17 cellular contexts compared by ENCODE assay signal in genomic region chr7:148888300-148888699, GRCh38. TPM values are rescaled to one million over a fixed set of nuclear protein-coding genes. Genes with fewer than 3 reads are reported as not detected.
DNase-seq lines count a peak whose midpoint lies in the region; ATAC-seq and TF ChIP-seq lines count a peak whose summit lies in the region.
"Had no signal": no experiment of that assay in that cellular context is flagged by ENCODE, and none has a peak within 500 bp of the region (broad histone marks: within the 10 kb centered on the region; RNA-seq: fewer than 3 reads in every experiment).

No MANE protein-coding gene starts in this region.

- no peaks in the 10 kb centered on the region for H3K27me3 Mint-ChIP-seq in activated naive CD8-positive, alpha-beta T cell
- no peaks in the 10 kb centered on the region for H3K27me3 Mint-ChIP-seq in activated naive CD8-positive, alpha-beta T cell treated with anti-CD3 and anti-CD28 coated beads for 36 hours
- H3K27me3 Mint-ChIP-seq in Caco-2 (ENCODE audit: insufficient read depth, unreplicated experiment) = no peaks in the 10 kb centered on the region
- no peaks in the 10 kb centered on the region for H3K27me3 Mint-ChIP-seq in activated naive CD8-positive, alpha-beta T cell treated with anti-CD3 and anti-CD28 coated beads, Interleukin-2, amount 50 U/mL, for 24 hours
- peaks cover 0 to 5% (median 0%) of the 10 kb centered on the region in 5 donors for H3K27me3 Mint-ChIP-seq in naive thymus-derived CD4-positive, alpha-beta T cell
- H3K27me3 Mint-ChIP-seq: CD4-positive, alpha-beta memory T cell had no signal

- no peaks in the 10 kb centered on the region for H3K9me3 Mint-ChIP-seq in activated naive CD8-positive, alpha-beta T cell (ENCODE audit: low read depth)
- peaks cover 3% of the 10 kb centered on the region for H3K9me3 Mint-ChIP-seq in activated naive CD8-positive, alpha-beta T cell treated with anti-CD3 and anti-CD28 coated beads for 36 hours
- no peaks in the 10 kb centered on the region for H3K9me3 Mint-ChIP-seq in Caco-2 (ENCODE audit: unreplicated experiment)
- H3K9me3 Mint-ChIP-seq in activated naive CD8-positive, alpha-beta T cell treated with anti-CD3 and anti-CD28 coated beads, Interleukin-2, amount 50 U/mL, for 24 hours = no peaks in the 10 kb centered on the region
- H3K9me3 Mint-ChIP-seq in naive thymus-derived CD4-positive, alpha-beta T cell = no peaks in the 10 kb centered on the region
- H3K9me3 Mint-ChIP-seq: CD4-positive, alpha-beta memory T cell had no signal

- H3K4me1 ChIP-seq in Caco-2 (peaks cover 6% of the 10 kb centered on the region; the same call in 1 of the 2 replicates), uterus (no peaks in the 10 kb centered on the region)
- peaks cover 0 to 3% of the 10 kb centered on the region in 2 donors for H3K4me1 ChIP-seq in naive thymus-derived CD4-positive, alpha-beta T cell (ENCODE audit: control insufficient read depth in 2 of 2, insufficient read depth in 2 of 2, low read length in 2 of 2)

- no peak overlapping the region for H3K4me3 Mint-ChIP-seq in activated naive CD8-positive, alpha-beta T cell
- H3K4me3 Mint-ChIP-seq in activated naive CD8-positive, alpha-beta T cell treated with anti-CD3 and anti-CD28 coated beads for 36 hours = no peak overlapping the region
- no peak overlapping the region for H3K4me3 Mint-ChIP-seq in Caco-2 (ENCODE audit: unreplicated experiment)
- no peak overlapping the region for H3K4me3 Mint-ChIP-seq in activated naive CD8-positive, alpha-beta T cell treated with anti-CD3 and anti-CD28 coated beads, Interleukin-2, amount 50 U/mL, for 24 hours
- no peak overlapping the region for H3K4me3 Mint-ChIP-seq in naive thymus-derived CD4-positive, alpha-beta T cell
- H3K4me3 Mint-ChIP-seq: CD4-positive, alpha-beta memory T cell had no signal

- H3K27ac ChIP-seq in naive thymus-derived CD4-positive, alpha-beta T cell (ENCODE audit: low read depth, low read length) = no peak overlapping the region
- H3K27ac ChIP-seq in uterus = no peak overlapping the region
- H3K27ac ChIP-seq: GM23248 had no signal

- no peaks in the 10 kb centered on the region for H3K9me3 ChIP-seq in Caco-2
- H3K9me3 ChIP-seq in naive thymus-derived CD4-positive, alpha-beta T cell (ENCODE audit: control insufficient read depth in 2 of 3, low read length in 3 of 3) = no peaks in the 10 kb centered on the region
- no peaks in the 10 kb centered on the region for H3K9me3 ChIP-seq in uterus

- H3K4me3 ChIP-seq in Caco-2 (ENCODE audit: low read depth, low read length) = no peak overlapping the region
- H3K4me3 ChIP-seq in naive thymus-derived CD4-positive, alpha-beta T cell (ENCODE audit: low read length) = no peak overlapping the region
- H3K4me3 ChIP-seq in uterus = no peak overlapping the region
- H3K4me3 ChIP-seq: GM12878, GM23248 had no signal

- CTCF ChIA-PET in Caco-2 (lab: Charles Lee) = no interaction called here
- CTCF ChIA-PET in naive thymus-derived CD4-positive, alpha-beta T cell (lab: Charles Lee) = no interaction called here

- no TSS peak for BruUV-seq in Caco-2 (replicated peaks; lab: Mats Ljungman, UMichigan)

- POLR2A ChIA-PET in Caco-2 (lab: Charles Lee) = no interaction called here
- POLR2A ChIA-PET in naive thymus-derived CD4-positive, alpha-beta T cell (lab: Charles Lee) = interaction anchor here (1.0 to 1.2 kb wide), 2 partner anchors 16 to 35 kb away, joined by 3 to 4 read pairs; no protein-coding TSS in a partner anchor

- no peaks in the 10 kb centered on the region for H3K36me3 Mint-ChIP-seq in activated naive CD8-positive, alpha-beta T cell
- H3K36me3 Mint-ChIP-seq in activated naive CD8-positive, alpha-beta T cell treated with anti-CD3 and anti-CD28 coated beads for 36 hours = peaks cover 18% of the 10 kb centered on the region
- H3K36me3 Mint-ChIP-seq in Caco-2 (ENCODE audit: insufficient read depth, unreplicated experiment) = peaks cover 25% of the 10 kb centered on the region
- H3K36me3 Mint-ChIP-seq in activated naive CD8-positive, alpha-beta T cell treated with anti-CD3 and anti-CD28 coated beads, Interleukin-2, amount 50 U/mL, for 24 hours (ENCODE audit: low read depth) = peaks cover 11% of the 10 kb centered on the region
- peaks cover 0 to 18% (median 0%) of the 10 kb centered on the region in 5 donors for H3K36me3 Mint-ChIP-seq in naive thymus-derived CD4-positive, alpha-beta T cell

- peaks cover 21% of the 10 kb centered on the region for H3K4me1 Mint-ChIP-seq in activated naive CD8-positive, alpha-beta T cell (ENCODE audit: low read depth)
- peaks cover 18% of the 10 kb centered on the region for H3K4me1 Mint-ChIP-seq in activated naive CD8-positive, alpha-beta T cell treated with anti-CD3 and anti-CD28 coated beads for 36 hours
- no peaks in the 10 kb centered on the region for H3K4me1 Mint-ChIP-seq in Caco-2 (ENCODE audit: low read depth, unreplicated experiment)
- H3K4me1 Mint-ChIP-seq in activated naive CD8-positive, alpha-beta T cell treated with anti-CD3 and anti-CD28 coated beads, Interleukin-2, amount 50 U/mL, for 24 hours = peaks cover 25% of the 10 kb centered on the region
- H3K4me1 Mint-ChIP-seq in naive thymus-derived CD4-positive, alpha-beta T cell = peaks cover 0 to 29% (median 25%) of the 10 kb centered on the region in 7 donors

- H3K27ac Mint-ChIP-seq in activated naive CD8-positive, alpha-beta T cell = peak overlapping the region; percentile 55
- H3K27ac Mint-ChIP-seq in activated naive CD8-positive, alpha-beta T cell treated with anti-CD3 and anti-CD28 coated beads for 36 hours = no peak overlapping the region
- peak overlapping the region; percentile 30 for H3K27ac Mint-ChIP-seq in Caco-2 (ENCODE audit: unreplicated experiment)
- H3K27ac Mint-ChIP-seq in activated naive CD8-positive, alpha-beta T cell treated with anti-CD3 and anti-CD28 coated beads, Interleukin-2, amount 50 U/mL, for 24 hours = peak overlapping the region; percentile 3
- peak overlapping the region in 5 of 9 donors; percentile 49 to 76 (median 70) for H3K27ac Mint-ChIP-seq in naive thymus-derived CD4-positive, alpha-beta T cell

- TF ChIP-seq CTCF in Caco-2 (IDR thresholded peaks at IDR 0.05; ENCODE audit: insufficient read depth in 1 of 2, low read depth in 1 of 2, low read length in 1 of 2, severe bottlenecking in 1 of 2, unreplicated experiment in 1 of 2) (no peak), uterus (IDR thresholded peaks at IDR 0.05) (no peak)

- H3K27me3 ChIP-seq in Caco-2 (replicated peaks; ENCODE audit: control insufficient read depth, insufficient read depth, low read length) (no peaks in the 10 kb centered on the region), uterus (no peaks in the 10 kb centered on the region)
- no peaks in the 10 kb centered on the region for H3K27me3 ChIP-seq in naive thymus-derived CD4-positive, alpha-beta T cell (ENCODE audit: control insufficient read depth in 2 of 2, insufficient read depth in 2 of 2, low read length in 2 of 2)

- no peak for DNase-seq in activated naive CD8-positive, alpha-beta T cell treated with anti-CD3 and anti-CD28 coated beads for 36 hours
- DNase-seq in Caco-2 (no peak), cerebellar nuclear complex (lab: John Stamatoyannopoulos, UW) (no peak), uterus (no peak)
- no peak for DNase-seq in activated naive CD8-positive, alpha-beta T cell treated with anti-CD3 and anti-CD28 coated beads, Interleukin-2, amount 50 U/mL, for 24 hours
- no peak for DNase-seq in naive thymus-derived CD4-positive, alpha-beta T cell
- DNase-seq: C1 segment of cervical spinal cord; CD4-positive, alpha-beta memory T cell; COR-L47; DMS79; EL; GDM1; GM23248; H7; HCEC 1CT had no signal

- intact Hi-C loops in Caco-2 (cut with micrococcal nuclease; ENCODE audit: unreplicated experiment) (loop anchor here (10.0 kb wide), 1 partner anchor 193 kb away; the partner anchor contains the start of gene CUL1), uterus (cut with DNase I; ENCODE audit: low total_unique reads) (loop anchor here (10.0 kb wide), 1 partner anchor 77 kb away; no protein-coding TSS in a partner anchor)
- intact Hi-C loops in naive thymus-derived CD4-positive, alpha-beta T cell (cut with micrococcal nuclease) = no loop called here

- no peaks in the 10 kb centered on the region for H3K36me3 ChIP-seq in Caco-2 (ENCODE audit: control insufficient read depth, insufficient read depth, low read length)
- H3K36me3 ChIP-seq in naive thymus-derived CD4-positive, alpha-beta T cell (ENCODE audit: control insufficient read depth in 2 of 3, insufficient read depth in 3 of 3, low read length in 3 of 3) = peaks cover 0 to 4% (median 0%) of the 10 kb centered on the region in 3 experiments
- H3K36me3 ChIP-seq in uterus = no peaks in the 10 kb centered on the region

- TF ChIP-seq POLR2A in uterus (IDR thresholded peaks at IDR 0.05) = no peak

- no peak for ATAC-seq in activated naive CD8-positive, alpha-beta T cell treated with anti-CD3 and anti-CD28 coated beads, Interleukin-2, amount 50 U/mL, for 24 hours
- ATAC-seq in naive thymus-derived CD4-positive, alpha-beta T cell = no peak
- ATAC-seq: GM12878 had no signal

RNA-seq across cellular contexts. Expression of gene EZH2, which starts 4.2 kb away (rescaled TPM):
- 100 to 1,000 TPM; 109 to 111 TPM for total RNA-seq in activated naive CD8-positive, alpha-beta T cell treated with anti-CD3 and anti-CD28 coated beads for 36 hours
- total RNA-seq in Caco-2 (2022) = 55.7 and 63.7 TPM in 2 replicates
- total RNA-seq in naive thymus-derived CD4-positive, alpha-beta T cell = 10 to 100 TPM in 3 of 5 experiments, 1 to 10 TPM in 2; 7.2 to 73.3 (median 18.9) TPM
- 1 to 10 TPM; 2.2 to 2.4 TPM for polyA plus RNA-seq in naive thymus-derived CD4-positive, alpha-beta T cell
- 10 to 100 TPM in 1 of 4 donors, 1 to 10 TPM in 3; 1.2 to 35.3 (median 2.1) TPM for total RNA-seq in uterus

Comparison
In these comparisons a context has a peak if more than half of its experiments do, and no peak if none do; other contexts are left out.
1. intact Hi-C loops: an anchor here in Caco-2 (10.0 kb wide) and uterus (10.0 kb wide); none called in naive thymus-derived CD4-positive, alpha-beta T cell.